In the genomic region with DNA sequence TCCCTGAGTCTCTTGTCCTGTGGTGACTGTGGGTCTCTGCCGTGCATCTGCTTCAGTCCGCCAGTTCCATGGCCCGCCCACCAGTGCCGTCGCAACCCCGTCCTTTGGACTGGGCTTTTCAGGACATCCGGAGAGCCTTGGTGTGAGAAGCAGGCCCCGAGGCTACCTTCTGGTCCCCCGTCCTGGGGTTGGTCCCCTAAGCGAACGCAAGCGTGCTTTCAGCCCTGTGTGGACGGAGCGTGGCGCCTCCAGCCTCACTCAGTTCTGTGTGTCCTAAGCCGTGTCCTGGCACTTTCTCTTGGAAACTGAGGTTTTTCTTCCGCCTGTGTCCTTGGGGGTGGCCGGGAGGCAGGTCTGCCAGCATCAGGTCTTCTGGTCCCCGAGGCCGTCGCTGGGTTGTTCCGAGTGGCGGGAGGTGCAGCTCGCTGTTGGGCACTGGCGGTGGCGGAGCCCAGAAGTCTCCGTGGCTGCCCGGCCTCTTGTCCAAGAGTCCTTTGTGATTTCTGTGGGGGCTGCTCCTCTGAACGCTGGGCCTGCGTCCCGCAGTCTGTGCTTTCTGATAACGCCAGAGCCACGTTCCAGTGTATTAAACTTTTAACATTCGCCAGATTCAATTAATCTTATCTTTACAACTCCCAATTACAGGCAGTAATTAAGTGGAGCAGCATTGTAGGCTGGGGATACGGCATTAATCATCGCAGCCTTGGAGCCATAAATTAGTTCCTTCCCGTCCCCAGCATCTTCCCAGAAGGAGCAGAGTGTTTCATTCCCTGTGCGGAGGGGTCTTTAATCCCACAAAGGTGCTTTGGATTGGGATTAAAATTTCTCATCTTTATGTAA, we compare ENCODE assay signal across 13 cellular contexts.
"Had no signal": no experiment of that assay in that cellular context is flagged by ENCODE, and none has a peak within 500 bp of the region (broad histone marks: within the 10 kb centered on the region; RNA-seq: fewer than 3 reads in every experiment).

No MANE protein-coding gene starts in this region.

- H3K27me3 Mint-ChIP-seq: activated CD8-positive, alpha-beta memory T cell treated with anti-CD3 and anti-CD28 coated beads, Interleukin-2, amount 10 ng/mL, durations not matched to agents 7 days and 5 days; stimulated activated naive B cell treated with anti-CD40 and anti-IgM and Interleukin-4, amounts not matched to agents 10 μg/mL and 1 μg/mL and 100 μg/mL, for 72 hours had no signal

- ATAC-seq: activated CD8-positive, alpha-beta memory T cell treated with anti-CD3 and anti-CD28 coated beads, Interleukin-2, amount 10 ng/mL, durations not matched to agents 7 days and 5 days; activated naive CD4-positive, alpha-beta T cell treated with anti-CD3 and anti-CD28 coated beads, Interleukin-2, amount 50 U/mL, for 72 hours; activated T-cell treated with anti-CD3 and anti-CD28 coated beads, Interleukin-2, amount 50 U/mL, for 4 hours; gastrocnemius medialis; right cardiac atrium; stimulated activated naive B cell treated with anti-CD40 and anti-IgM and Interleukin-4, amounts not matched to agents 10 μg/mL and 1 μg/mL and 100 μg/mL, for 72 hours had no signal

- H3K9me3 Mint-ChIP-seq: activated naive CD4-positive, alpha-beta T cell treated with anti-CD3 and anti-CD28 coated beads, Interleukin-2, amount 50 U/mL, for 72 hours; activated T-cell treated with anti-CD3 and anti-CD28 coated beads, Interleukin-2, amount 50 U/mL, for 4 hours; stimulated activated naive B cell treated with anti-CD40 and anti-IgM and Interleukin-4, amounts not matched to agents 10 μg/mL and 1 μg/mL and 100 μg/mL, for 72 hours had no signal

- H3K36me3 ChIP-seq: transverse colon had no signal

- H3K36me3 Mint-ChIP-seq: activated CD8-positive, alpha-beta memory T cell treated with anti-CD3 and anti-CD28 coated beads, Interleukin-2, amount 10 ng/mL, durations not matched to agents 7 days and 5 days had no signal

- H3K27me3 ChIP-seq: gastrocnemius medialis, transverse colon had no signal

- H3K4me3 ChIP-seq: gastrocnemius medialis, transverse colon had no signal

- DNase-seq: activated CD4-positive, alpha-beta T cell treated with anti-CD3 and anti-CD28 coated beads, Interleukin-2, amount 50 U/mL, for 4 hours; activated CD4-positive, CD25-positive, alpha-beta regulatory T cell treated with anti-CD3 and anti-CD28 coated beads, Interleukin-2, amount 50 U/mL, for 72 hours; activated CD8-positive, alpha-beta memory T cell treated with anti-CD3 and anti-CD28 coated beads, Interleukin-2, amount 10 ng/mL, durations not matched to agents 7 days and 5 days; activated effector memory CD4-positive, alpha-beta T cell treated with anti-CD3 and anti-CD28 coated beads, Interleukin-2, amount 50 U/mL, for 16 hours; activated T-cell treated with anti-CD3 and anti-CD28 coated beads, Interleukin-2, amount 50 U/mL, for 4 hours; amygdala; gastrocnemius medialis; stimulated activated CD4-positive, alpha-beta T cell treated with anti-CD3 and anti-CD28 coated beads, Interleukin-2, amount 100 ng/mL, for 24 hours; stimulated activated naive B cell treated with anti-CD40 and anti-IgM and Interleukin-4, amounts not matched to agents 10 μg/mL and 1 μg/mL and 100 μg/mL, for 72 hours; transverse colon had no signal

- H3K27ac ChIP-seq: gastrocnemius medialis, parathyroid adenoma, transverse colon had no signal

- H2AFZ ChIP-seq: parathyroid adenoma had no signal

- H3K9me3 ChIP-seq: gastrocnemius medialis, transverse colon had no signal

- H3K4me3 Mint-ChIP-seq: activated CD8-positive, alpha-beta memory T cell treated with anti-CD3 and anti-CD28 coated beads, Interleukin-2, amount 10 ng/mL, durations not matched to agents 7 days and 5 days; activated T-cell treated with anti-CD3 and anti-CD28 coated beads, Interleukin-2, amount 50 U/mL, for 4 hours; stimulated activated naive B cell treated with anti-CD40 and anti-IgM and Interleukin-4, amounts not matched to agents 10 μg/mL and 1 μg/mL and 100 μg/mL, for 72 hours had no signal

- H3K4me1 ChIP-seq: gastrocnemius medialis, parathyroid adenoma, transverse colon had no signal

- H3K27ac Mint-ChIP-seq: activated CD8-positive, alpha-beta memory T cell treated with anti-CD3 and anti-CD28 coated beads, Interleukin-2, amount 10 ng/mL, durations not matched to agents 7 days and 5 days; activated naive CD4-positive, alpha-beta T cell treated with anti-CD3 and anti-CD28 coated beads, Interleukin-2, amount 50 U/mL, for 72 hours; stimulated activated naive B cell treated with anti-CD40 and anti-IgM and Interleukin-4, amounts not matched to agents 10 μg/mL and 1 μg/mL and 100 μg/mL, for 72 hours had no signal

- H3K9ac ChIP-seq: parathyroid adenoma had no signal
